16 cellular contexts compared by ENCODE assay signal in genomic region chr1:26046313-26047031, GRCh38. TPM values are rescaled to one million over a fixed set of nuclear protein-coding genes. Genes with fewer than 3 reads are reported as not detected.
DNase-seq lines count a peak whose midpoint lies in the region; ATAC-seq and TF ChIP-seq lines count a peak whose summit lies in the region.
"Had no signal": no experiment of that assay in that cellular context is flagged by ENCODE, and none has a peak within 500 bp of the region (broad histone marks: within the 10 kb centered on the region; RNA-seq: fewer than 3 reads in every experiment).

No MANE protein-coding gene starts in this region.

- peaks cover 94% of the 10 kb centered on the region for H3K27me3 Mint-ChIP-seq in stimulated activated naive CD8-positive, alpha-beta T cell treated with anti-CD3 and anti-CD28 coated beads, Interleukin-15, amount 100 ng/mL, for 72 hours

- H3K27ac ChIP-seq in esophagus (ENCODE audit: low read depth in 2 of 2, low read length in 1 of 2) (no peak overlapping the region), neural cell (ENCODE audit: low read length) (no peak overlapping the region), MM.1S (ENCODE audit: low read length) (no peak overlapping the region)

- H3K27me3 ChIP-seq in esophagus (ENCODE audit: control insufficient read depth in 1 of 2, insufficient read depth in 2 of 2, low read length in 2 of 2) (peaks cover 12 to 18% of the 10 kb centered on the region in 2 donors), neural cell (ENCODE audit: insufficient read depth, low read depth, low read length) (peaks cover 62% of the 10 kb centered on the region), MM.1S (replicated peaks; ENCODE audit: insufficient read depth, low read length) (peaks cover 87% of the 10 kb centered on the region)

- no peaks in the 10 kb centered on the region for H3F3A ChIP-seq in neural cell (ENCODE audit: insufficient read depth, low read length, poor library complexity, severe bottlenecking)
- H3F3A ChIP-seq in MM.1S (ENCODE audit: insufficient read depth, low read length), result no peaks in the 10 kb centered on the region

- no peaks in the 10 kb centered on the region for H3K9me3 Mint-ChIP-seq in stimulated activated naive CD8-positive, alpha-beta T cell treated with anti-CD3 and anti-CD28 coated beads, Interleukin-15, amount 100 ng/mL, for 72 hours
- H3K9me3 Mint-ChIP-seq: activated T-helper 1 cell treated with anti-CD3 and anti-CD28 coated beads, Interleukin-12 subunit alpha, Interleukin-12 subunit beta, Interleukin-2, Interleukin-4 antibody, amounts not matched to agents 30 ng/mL and 10 ng/mL and 1 ng/mL, durations not matched to agents 14 hours and 24 hours and 36 hours had no signal

- CTCF ChIA-PET in HEK293T (lab: Yijun Ruan, JAX), result interaction anchor here (3.2 kb wide), 1 partner anchor 10 kb away, joined by 12 read pairs; no protein-coding TSS in a partner anchor

- H3K9ac ChIP-seq in neural cell (ENCODE audit: low read length), result no peak overlapping the region
- H3K9ac ChIP-seq in MM.1S (ENCODE audit: low read length), result no peak overlapping the region

- no peak for ATAC-seq in stimulated activated naive CD8-positive, alpha-beta T cell treated with anti-CD3 and anti-CD28 coated beads, Interleukin-15, amount 100 ng/mL, for 72 hours
- no peak for ATAC-seq in stimulated activated naive CD8-positive, alpha-beta T cell treated with anti-CD3 and anti-CD28 coated beads, Interleukin-15, Interleukin-2, amounts not matched to agents 100 U/mL and 50 U/mL, for 24 hours
- no peak for ATAC-seq in GM21390 (IDR thresholded peaks at IDR 0.05; ENCODE audit: unreplicated experiment)
- ATAC-seq: GM12878 had no signal

- no peaks in the 10 kb centered on the region for H4K20me1 ChIP-seq in neural cell (ENCODE audit: insufficient read depth)
- H4K20me1 ChIP-seq in MM.1S (ENCODE audit: insufficient read depth, low read length), result no peaks in the 10 kb centered on the region

- H3K27ac Mint-ChIP-seq in stimulated activated naive CD8-positive, alpha-beta T cell treated with anti-CD3 and anti-CD28 coated beads, Interleukin-15, amount 100 ng/mL, for 72 hours, result no peak overlapping the region
- H3K27ac Mint-ChIP-seq: activated T-helper 1 cell treated with anti-CD3 and anti-CD28 coated beads, Interleukin-12 subunit alpha, Interleukin-12 subunit beta, Interleukin-2, Interleukin-4 antibody, amounts not matched to agents 30 ng/mL and 10 ng/mL and 1 ng/mL, durations not matched to agents 14 hours and 24 hours and 36 hours had no signal

- H3K4me1 Mint-ChIP-seq in stimulated activated naive CD8-positive, alpha-beta T cell treated with anti-CD3 and anti-CD28 coated beads, Interleukin-15, amount 100 ng/mL, for 72 hours, result peaks cover 15% of the 10 kb centered on the region

- H3K79me2 ChIP-seq in neural cell (replicated peaks; ENCODE audit: insufficient read depth, low read length) (no peaks in the 10 kb centered on the region), MM.1S (ENCODE audit: low read length) (no peaks in the 10 kb centered on the region)

- WGBS in esophagus, 2 donors, result 4% methylated on average over 43 to 49 of the region's 49 CpGs

- H2AFZ ChIP-seq in neural cell (ENCODE audit: low read depth, low read length) (no peak overlapping the region), MM.1S (ENCODE audit: low read length) (no peak overlapping the region)

- H3K4me1 ChIP-seq in esophagus (ENCODE audit: control insufficient read depth in 2 of 2, insufficient read depth in 2 of 2, low read length in 1 of 2) (peaks cover 0 to 6% of the 10 kb centered on the region in 2 donors), MM.1S (ENCODE audit: low read length) (no peaks in the 10 kb centered on the region)
- H3K4me1 ChIP-seq: BE2C had no signal

- H3K9me2 ChIP-seq in neural cell (ENCODE audit: insufficient read depth, low read length) (no peaks in the 10 kb centered on the region), MM.1S (replicated peaks; ENCODE audit: insufficient read depth, low read length) (no peaks in the 10 kb centered on the region)

- POLR2A ChIA-PET in HEK293T (lab: Yijun Ruan, JAX), result interaction anchor here (1.5 kb wide), 1 partner anchor 13 kb away, joined by 4 read pairs; no protein-coding TSS in a partner anchor

- TF ChIP-seq RAD21 in neural cell (conservative IDR thresholded peaks at IDR 0.05), result no peak

- no peak for DNase-seq in stimulated activated naive CD8-positive, alpha-beta T cell treated with anti-CD3 and anti-CD28 coated beads, Interleukin-15, amount 100 ng/mL, for 72 hours
- no peak for DNase-seq in stimulated activated naive CD8-positive, alpha-beta T cell treated with anti-CD3 and anti-CD28 coated beads, Interleukin-15, Interleukin-2, amounts not matched to agents 100 U/mL and 50 U/mL, for 24 hours
- DNase-seq in MM.1S (no peak), HEK293T (ENCODE audit: extremely low spot score) (no peak), middle frontal gyrus (ENCODE audit: extremely low spot score, low spot score) (no peak)
- DNase-seq: BE2C, GOT3, NCI-H2081 treated with DMSO at 0.1 percent for 48 hours, OCI-M1, T-helper 1 cell had no signal

- TF ChIP-seq CTCF in neural cell (IDR thresholded peaks at IDR 0.05; ENCODE audit: poor library complexity, severe bottlenecking) (no peak), MM.1S (IDR thresholded peaks at IDR 0.05; ENCODE audit: low read length) (no peak)

- H3K4me2 ChIP-seq in neural cell (ENCODE audit: low read length) (no peak overlapping the region), MM.1S (ENCODE audit: low read depth, low read length) (no peak overlapping the region)

- peak overlapping the region; percentile 44 to 53 for H3K4me3 Mint-ChIP-seq in stimulated activated naive CD8-positive, alpha-beta T cell treated with anti-CD3 and anti-CD28 coated beads, Interleukin-15, amount 100 ng/mL, for 72 hours
- H3K4me3 Mint-ChIP-seq: activated T-helper 1 cell treated with anti-CD3 and anti-CD28 coated beads, Interleukin-12 subunit alpha, Interleukin-12 subunit beta, Interleukin-2, Interleukin-4 antibody, amounts not matched to agents 30 ng/mL and 10 ng/mL and 1 ng/mL, durations not matched to agents 14 hours and 24 hours and 36 hours had no signal

- no peaks in the 10 kb centered on the region for H3K36me3 ChIP-seq in esophagus (ENCODE audit: control insufficient read depth in 2 of 2, insufficient read depth in 2 of 2, low read length in 1 of 2)
- H3K36me3 ChIP-seq in neural cell (ENCODE audit: insufficient read depth, low read length), result no peaks in the 10 kb centered on the region
- no peaks in the 10 kb centered on the region for H3K36me3 ChIP-seq in MM.1S (replicated peaks; ENCODE audit: insufficient read depth, low read length)
- H3K36me3 ChIP-seq: BE2C had no signal

- H3K9me3 ChIP-seq in esophagus (ENCODE audit: control insufficient read depth in 2 of 2, insufficient read depth in 1 of 2, low read depth in 1 of 2, low read length in 1 of 2) (no peaks in the 10 kb centered on the region), neural cell (ENCODE audit: low read length) (no peaks in the 10 kb centered on the region), MM.1S (replicated peaks; ENCODE audit: insufficient read depth, low read length) (no peaks in the 10 kb centered on the region)
- H3K9me3 ChIP-seq: BE2C had no signal

- TF ChIP-seq EP300 in neural cell (conservative IDR thresholded peaks at IDR 0.05; ENCODE audit: poor library complexity, severe bottlenecking), result no peak

- H3K4me3 ChIP-seq in esophagus (ENCODE audit: low read depth in 1 of 2, low read length in 2 of 2), result peak overlapping the region; percentile 12 to 20
- H3K4me3 ChIP-seq in neural cell (ENCODE audit: low read length), result peak overlapping the region; percentile 51
- no peak overlapping the region for H3K4me3 ChIP-seq in MM.1S (ENCODE audit: low read length)
- H3K4me3 ChIP-seq: GM12878, lung had no signal

TF ChIP-seq in neural cell, 6 proteins besides CTCF, POLR2A, EP300 and RAD21 (continues in another document):
- TF ChIP-seq EZH2 (IDR thresholded peaks at IDR 0.05; ENCODE audit: borderline replicate concordance, insufficient read depth, low read length, poor library complexity, severe bottlenecking), result no peak
- TF ChIP-seq MXI1 (conservative IDR thresholded peaks at IDR 0.05; ENCODE audit: poor library complexity, severe bottlenecking), result no peak
- no peak for TF ChIP-seq SMC3 (conservative IDR thresholded peaks at IDR 0.05; ENCODE audit: poor library complexity)

TF ChIP-seq in HEK293T, 16 proteins besides CTCF, POLR2A, EP300 and RAD21:
- TF ChIP-seq PKNOX1 (IDR thresholded peaks at IDR 0.05) (no peak), LEF1 (IDR thresholded peaks at IDR 0.05; ENCODE audit: borderline replicate concordance) (no peak), CTBP1 (IDR thresholded peaks at IDR 0.05; ENCODE audit: borderline replicate concordance) (no peak), FOXM1 (IDR thresholded peaks at IDR 0.05; ENCODE audit: borderline replicate concordance) (no peak), ELF4 (IDR thresholded peaks at IDR 0.05) (no peak), L3MBTL2 (conservative IDR thresholded peaks at IDR 0.05) (no peak), BHLHE40 (IDR thresholded peaks at IDR 0.05; ENCODE audit: borderline replicate concordance) (no peak), FOXK2 (IDR thresholded peaks at IDR 0.05) (no peak), SP1 (IDR thresholded peaks at IDR 0.05) (no peak), FOXA1 (IDR thresholded peaks at IDR 0.05) (no peak), ZNF384 (IDR thresholded peaks at IDR 0.05) (no peak), NFRKB (IDR thresholded peaks at IDR 0.05) (no peak), SUZ12 (IDR thresholded peaks at IDR 0.05) (no peak), ARNT (IDR thresholded peaks at IDR 0.05) (no peak), HDGF (IDR thresholded peaks at IDR 0.05; ENCODE audit: borderline replicate concordance) (no peak), TARDBP (IDR thresholded peaks at IDR 0.05) (no peak)

RNA-seq across cellular contexts. Expression of gene SLC30A2, which starts 0.6 kb away (rescaled TPM):
- polyA plus RNA-seq in esophagus (under 1 TPM in 1 of 2 donors, not detected in 1; 0.01 TPM), neural cell (0.28 and 0.46 TPM in 2 replicates)
- polyA minus RNA-seq in neural cell, result 0.49 TPM in 1 of 2 replicates, not detected in the other
- polyA plus RNA-seq: GM12878 had no signal

RNA-seq across cellular contexts. Expression of gene TRIM63, which starts 21.0 kb away (rescaled TPM):
- polyA plus RNA-seq in esophagus (under 1 TPM; 0.10 to 0.19 TPM), neural cell (not detected in 2 replicates)
- polyA minus RNA-seq in neural cell, result not detected in 2 replicates
- polyA plus RNA-seq: GM12878 had no signal

RNA-seq across cellular contexts. Expression of gene EXTL1, which starts 24.9 kb away (rescaled TPM):
- polyA plus RNA-seq in esophagus (under 1 TPM; 0.09 to 0.45 TPM), neural cell (2.0 and 2.7 TPM in 2 replicates)
- polyA minus RNA-seq in neural cell, result 4.2 and 5.8 TPM in 2 replicates
- polyA plus RNA-seq: GM12878 had no signal

RNA-seq across cellular contexts. Expression of gene PAFAH2, which starts 48.6 kb away (rescaled TPM):
- polyA plus RNA-seq in esophagus (1 to 10 TPM; 5.7 to 5.8 TPM), neural cell (7.9 and 10.4 TPM in 2 replicates)
- 7.3 and 10.2 TPM in 2 replicates for polyA minus RNA-seq in neural cell
